Comparison of ENCODE assay signal across 25 cellular contexts in genomic region chr4:477686-478085, GRCh38. TPM values are rescaled to one million over a fixed set of nuclear protein-coding genes. Genes with fewer than 3 reads are reported as not detected.
DNase-seq lines count a peak whose midpoint lies in the region; ATAC-seq and TF ChIP-seq lines count a peak whose summit lies in the region.
"Had no signal": no experiment of that assay in that cellular context is flagged by ENCODE, and none has a peak within 500 bp of the region (broad histone marks: within the 10 kb centered on the region; RNA-seq: fewer than 3 reads in every experiment).

No MANE protein-coding gene starts in this region.

- H4K20me1 ChIP-seq in BLaER1 treated with 17β-estradiol and CSF1 and Interleukin-3, amounts not matched to agents 10 nM and 100 nM: no peaks in the 10 kb centered on the region
- H4K20me1 ChIP-seq in Karpas-422 (ENCODE audit: insufficient read depth, low read depth, low read length) (no peaks in the 10 kb centered on the region), OCI-LY3 (ENCODE audit: insufficient read depth, low read length) (no peaks in the 10 kb centered on the region)

- H3K9ac ChIP-seq in BLaER1 treated with 17β-estradiol and CSF1 and Interleukin-3, amounts not matched to agents 10 nM and 100 nM: no peak overlapping the region
- H3K9ac ChIP-seq in Karpas-422 (ENCODE audit: low read length) (0 out of 2 replicates have a peak overlapping the region, but pooled peaks have one; percentile 15), OCI-LY3 (ENCODE audit: low read length) (peak overlapping the region; percentile 12; the same call in 1 of the 2 replicates)

- ATAC-seq in GM19397 (IDR thresholded peaks at IDR 0.05; ENCODE audit: unreplicated experiment) (no peak), GM19351 (IDR thresholded peaks at IDR 0.05; ENCODE audit: unreplicated experiment) (no peak)
- ATAC-seq: activated naive CD8-positive, alpha-beta T cell treated with anti-CD3 and anti-CD28 coated beads, Interleukin-2, amount 50 U/mL, for 24 hours; activated T-cell treated with anti-CD3 and anti-CD28 coated beads, Interleukin-2, amount 50 U/mL, for 72 hours; effector memory CD8-positive, alpha-beta T cell; HCT116; left ventricle myocardium superior; right lobe of liver had no signal

- peaks cover under 1 to 20% (median 10%) of the 10 kb centered on the region in 11 experiments; a peak in 12 of 22 replicates for H3K36me3 ChIP-seq in BLaER1 treated with 17β-estradiol and CSF1 and Interleukin-3, amounts not matched to agents 10 nM and 100 nM
- H3K36me3 ChIP-seq in Karpas-422 (ENCODE audit: insufficient read depth, low read length) (peaks cover 6% of the 10 kb centered on the region), OCI-LY3 (replicated peaks; ENCODE audit: low read depth, low read length) (peaks cover 30% of the 10 kb centered on the region)
- H3K36me3 ChIP-seq: right lobe of liver had no signal

- no peak overlapping the region for H3K4me3 ChIP-seq in BLaER1 treated with 17β-estradiol and CSF1 and Interleukin-3, amounts not matched to agents 10 nM and 100 nM
- peak overlapping the region; percentile 19; the same call in 1 of the 2 replicates for H3K4me3 ChIP-seq in Karpas-422 (ENCODE audit: low read length)
- H3K4me3 ChIP-seq in OCI-LY3 (ENCODE audit: low read length): peak overlapping the region; percentile 62
- H3K4me3 ChIP-seq: right lobe of liver, spleen, testis had no signal

- H3K4me1 ChIP-seq in BLaER1 treated with 17β-estradiol and CSF1 and Interleukin-3, amounts not matched to agents 10 nM and 100 nM: peaks cover 11 to 24% (median 16%) of the 10 kb centered on the region in 10 experiments; a peak in 17 of 20 replicates
- H3K4me1 ChIP-seq in Karpas-422 (ENCODE audit: low read length) (peaks cover 29% of the 10 kb centered on the region), OCI-LY3 (ENCODE audit: low read length) (peaks cover 30% of the 10 kb centered on the region)
- H3K4me1 ChIP-seq: right lobe of liver had no signal

- 0 out of 2 replicates have a peak overlapping the region, but pooled peaks have one; percentile 23 for H2AFZ ChIP-seq in Karpas-422 (ENCODE audit: low read length)
- H2AFZ ChIP-seq in OCI-LY3 (ENCODE audit: low read depth, low read length): peak overlapping the region; percentile 33

- peaks cover 52 to 87% (median 69%) of the 10 kb centered on the region in 11 experiments for H3K9me3 ChIP-seq in BLaER1 treated with 17β-estradiol and CSF1 and Interleukin-3, amounts not matched to agents 10 nM and 100 nM (replicated peaks in 1 of 11)
- peaks cover 8% of the 10 kb centered on the region; the same call in 1 of the 2 replicates for H3K9me3 ChIP-seq in Karpas-422 (ENCODE audit: low read length)
- H3K9me3 ChIP-seq in OCI-LY3 (ENCODE audit: insufficient read depth, low read length): peaks cover 11% of the 10 kb centered on the region; the same call in 1 of the 2 replicates
- H3K9me3 ChIP-seq: right lobe of liver, testis had no signal

- no peaks in the 10 kb centered on the region for H3K9me2 ChIP-seq in Karpas-422 (replicated peaks; ENCODE audit: insufficient read depth, low read length)

- H3K4me2 ChIP-seq in BLaER1 treated with 17β-estradiol and CSF1 and Interleukin-3, amounts not matched to agents 10 nM and 100 nM: peak overlapping the region in 7 of 11 experiments; percentile 3 to 69 (median 40); a peak in 12 of 22 replicates
- H3K4me2 ChIP-seq in Karpas-422 (ENCODE audit: low read depth, low read length, poor library complexity, severe bottlenecking) (peak overlapping the region; percentile 42), OCI-LY3 (ENCODE audit: low read length) (peak overlapping the region; percentile 70)

- no peak overlapping the region for H3K27ac ChIP-seq in BLaER1 treated with 17β-estradiol and CSF1 and Interleukin-3, amounts not matched to agents 10 nM and 100 nM
- H3K27ac ChIP-seq in Karpas-422 (ENCODE audit: low read length) (peak overlapping the region; percentile 63), OCI-LY3 (ENCODE audit: low read length) (peak overlapping the region; percentile 17)
- H3K27ac ChIP-seq: right lobe of liver, spleen, testis had no signal

- H3K27me3 ChIP-seq in BLaER1 treated with 17β-estradiol and CSF1 and Interleukin-3, amounts not matched to agents 10 nM and 100 nM: no peaks in the 10 kb centered on the region
- H3K27me3 ChIP-seq in Karpas-422 (ENCODE audit: low read length) (no peaks in the 10 kb centered on the region), OCI-LY3 (ENCODE audit: low read depth, low read length) (no peaks in the 10 kb centered on the region)
- H3K27me3 ChIP-seq: right lobe of liver, spleen, testis had no signal

- no peak for TF ChIP-seq CTCF in OCI-LY3 (IDR thresholded peaks at IDR 0.05; ENCODE audit: low read depth, low read length)

- DNase-seq in Karpas-422 (peak; percentile 53), germinal center (ENCODE audit: low spot score) (peak; percentile 68), NCI-H510A (lab: John Stamatoyannopoulos, UW) (no peak)
- DNase-seq: activated CD4-positive, alpha-beta T cell treated with anti-CD3 and anti-CD28 coated beads, Interleukin-2, amount 50 U/mL, for 48 hours; activated CD4-positive, CD25-positive, alpha-beta regulatory T cell treated with anti-CD3 and anti-CD28 coated beads, Interleukin-2, amount 50 U/mL, for 72 hours; activated naive CD4-positive, alpha-beta T cell; activated naive CD8-positive, alpha-beta T cell treated with anti-CD3 and anti-CD28 coated beads, Interleukin-2, amount 50 U/mL, for 24 hours; activated T-cell treated with anti-CD3 and anti-CD28 coated beads, Interleukin-2, amount 50 U/mL, for 72 hours; CD8-positive, alpha-beta memory T cell; DMS153; effector memory CD8-positive, alpha-beta T cell; glutamatergic neuron; islet precursor cell; left ventricle myocardium superior; NCI-H1417 treated with DMSO at 0.1 percent for 48 hours; NCI-H2081; right lobe of liver; spleen; stimulated activated CD4-positive, alpha-beta T cell treated with anti-CD3 and anti-CD28 coated beads, Interleukin-2, amount 100 ng/mL, for 24 hours; testis had no signal

- peaks cover 12% of the 10 kb centered on the region for H3K79me2 ChIP-seq in Karpas-422 (ENCODE audit: low read length)
- peaks cover 13% of the 10 kb centered on the region for H3K79me2 ChIP-seq in OCI-LY3 (ENCODE audit: low read length)

RNA-seq across cellular contexts. Expression of gene ZNF721, which starts 21.3 kb away (rescaled TPM):
- 73.1 and 105 TPM in 2 replicates for total RNA-seq in Karpas-422 (2014; rRNA removed; shearing (Covaris generic); ENCODE audit: low replicate concordance)

RNA-seq across cellular contexts. Expression of gene PIGG, which starts 21.3 kb away (rescaled TPM):
- 50.8 and 72.6 TPM in 2 replicates for total RNA-seq in Karpas-422 (2014; rRNA removed; shearing (Covaris generic); ENCODE audit: low replicate concordance)

Comparison
In these comparisons a context has a peak if more than half of its experiments do, and no peak if none do; other contexts are left out.
1. H3K27ac ChIP-seq: peak in Karpas-422 (single experiment) and OCI-LY3 (single experiment); none in BLaER1 treated with 17β-estradiol and CSF1 and Interleukin-3, amounts not matched to agents 10 nM and 100 nM (0 of 11).
2. H3K4me3 ChIP-seq: peak in Karpas-422 (single experiment) and OCI-LY3 (single experiment); none in BLaER1 treated with 17β-estradiol and CSF1 and Interleukin-3, amounts not matched to agents 10 nM and 100 nM (0 of 10).
3. H3K9ac ChIP-seq: peak in Karpas-422 (single experiment) and OCI-LY3 (single experiment); none in BLaER1 treated with 17β-estradiol and CSF1 and Interleukin-3, amounts not matched to agents 10 nM and 100 nM (0 of 11).
4. Peak in every context shown above with its lines, with median percentiles within 50 percentile points of each other: H3K4me2 ChIP-seq.